23 cellular contexts compared by ENCODE assay signal in genomic region chr12:75361408-75361807, GRCh38. TPM values are rescaled to one million over a fixed set of nuclear protein-coding genes. Genes with fewer than 3 reads are reported as not detected.
A peak's percentile ranks its signal among the peaks of the same experiment; 100 is the strongest.
DNase-seq lines count a peak whose midpoint lies in the region; ATAC-seq, FAIRE-seq and TF ChIP-seq lines count a peak whose summit lies in the region.
"Had no signal": no experiment of that assay in that cellular context is flagged by ENCODE, and none has a peak within 500 bp of the region (broad histone marks: within the 10 kb centered on the region; RNA-seq: fewer than 3 reads in every experiment).

No MANE protein-coding gene starts in this region.

- H3K27me3 ChIP-seq in HL-60 (ENCODE audit: insufficient read depth, poor library complexity, severe bottlenecking): no peaks in the 10 kb centered on the region
- no peaks in the 10 kb centered on the region for H3K27me3 ChIP-seq in small intestine (ENCODE audit: control insufficient read depth in 2 of 2, insufficient read depth in 2 of 2, low read length in 2 of 2)
- H3K27me3 ChIP-seq: Peyer's patch had no signal

- H3K36me3 ChIP-seq in small intestine (ENCODE audit: control insufficient read depth in 2 of 2, insufficient read depth in 2 of 2, low read length in 2 of 2): no peaks in the 10 kb centered on the region
- H3K36me3 ChIP-seq: Peyer's patch had no signal

- H3K4me1 Mint-ChIP-seq in activated CD8-positive, alpha-beta memory T cell treated with anti-CD3 and anti-CD28 coated beads, Interleukin-2, amount 10 ng/mL, durations not matched to agents 7 days and 5 days: peaks cover 11% of the 10 kb centered on the region
- H3K4me1 Mint-ChIP-seq in T-helper 17 cell: no peaks in the 10 kb centered on the region
- H3K4me1 Mint-ChIP-seq in neural crest cell: peaks cover 6% of the 10 kb centered on the region

- H3K27me3 Mint-ChIP-seq in activated CD8-positive, alpha-beta memory T cell treated with anti-CD3 and anti-CD28 coated beads, Interleukin-2, amount 10 ng/mL, durations not matched to agents 7 days and 5 days: no peaks in the 10 kb centered on the region
- H3K27me3 Mint-ChIP-seq in T-helper 17 cell: no peaks in the 10 kb centered on the region
- no peaks in the 10 kb centered on the region for H3K27me3 Mint-ChIP-seq in neural crest cell (ENCODE audit: low read depth)

- H3K9me3 Mint-ChIP-seq in activated CD8-positive, alpha-beta memory T cell treated with anti-CD3 and anti-CD28 coated beads, Interleukin-2, amount 10 ng/mL, durations not matched to agents 7 days and 5 days (ENCODE audit: low read depth): peaks cover 11% of the 10 kb centered on the region
- H3K9me3 Mint-ChIP-seq in neural crest cell: peaks cover 5% of the 10 kb centered on the region

- CTCF ChIA-PET in activated CD8-positive, alpha-beta memory T cell treated with anti-CD3 and anti-CD28 coated beads, Interleukin-2, amount 10 ng/mL, durations not matched to agents 7 days and 5 days (lab: Charles Lee): no interaction called here

- no peak for FAIRE-seq in small intestine (lab: Jason Lieb, UNC)
- FAIRE-seq: A549, K562 had no signal

- 58 to 83% (median 59%) methylated on average over 1 of the region's 1 CpG for WGBS in small intestine, 3 donors

- H3K27ac Mint-ChIP-seq in activated CD8-positive, alpha-beta memory T cell treated with anti-CD3 and anti-CD28 coated beads, Interleukin-2, amount 10 ng/mL, durations not matched to agents 7 days and 5 days: peak overlapping the region; percentile 12
- H3K27ac Mint-ChIP-seq in T-helper 17 cell (peak overlapping the region; percentile 34), neural crest cell (ENCODE audit: unreplicated experiment) (peak overlapping the region; percentile 71)

- no peak for ATAC-seq in activated CD8-positive, alpha-beta memory T cell treated with anti-CD3 and anti-CD28 coated beads, Interleukin-2, amount 10 ng/mL, durations not matched to agents 7 days and 5 days
- ATAC-seq in T-helper 17 cell: no peak
- ATAC-seq: A549, HCT116, K562 had no signal

- no peak overlapping the region for H3K4me3 Mint-ChIP-seq in activated CD8-positive, alpha-beta memory T cell treated with anti-CD3 and anti-CD28 coated beads, Interleukin-2, amount 10 ng/mL, durations not matched to agents 7 days and 5 days
- H3K4me3 Mint-ChIP-seq in T-helper 17 cell (no peak overlapping the region), neural crest cell (no peak overlapping the region)

- peaks cover 18% of the 10 kb centered on the region for H3K36me3 Mint-ChIP-seq in activated CD8-positive, alpha-beta memory T cell treated with anti-CD3 and anti-CD28 coated beads, Interleukin-2, amount 10 ng/mL, durations not matched to agents 7 days and 5 days
- peaks cover 2% of the 10 kb centered on the region for H3K36me3 Mint-ChIP-seq in T-helper 17 cell (ENCODE audit: low read depth)
- H3K36me3 Mint-ChIP-seq in neural crest cell (ENCODE audit: low read depth): no peaks in the 10 kb centered on the region

- H3K4me1 ChIP-seq in small intestine (ENCODE audit: control insufficient read depth in 2 of 2, insufficient read depth in 1 of 2, low read depth in 1 of 2, low read length in 1 of 2): no peaks in the 10 kb centered on the region
- H3K4me1 ChIP-seq: A549, Peyer's patch had no signal

- H3K4me3 ChIP-seq in HL-60 (replicated peaks; ENCODE audit: insufficient read depth, low read length) (no peak overlapping the region), small intestine (ENCODE audit: low read depth in 1 of 2, low read length in 2 of 2) (no peak overlapping the region)
- H3K4me3 ChIP-seq: A549, GM23248, K562, Peyer's patch had no signal

- no peak for DNase-seq in activated CD8-positive, alpha-beta memory T cell treated with anti-CD3 and anti-CD28 coated beads, Interleukin-2, amount 10 ng/mL, durations not matched to agents 7 days and 5 days
- DNase-seq in activated CD8-positive, alpha-beta memory T cell treated with anti-CD3 and anti-CD28 coated beads, Interleukin-2, amount 50 U/mL, for 48 hours: no peak
- DNase-seq in HL-60 (ENCODE audit: low read depth in 1 of 2, low spot score in 1 of 2) (peak; percentile 54 to 86), T-helper 17 cell (no peak), neural crest cell (ENCODE audit: low read depth, low spot score) (no peak), NCI-H2196 (lab: John Stamatoyannopoulos, UW; ENCODE audit: unreplicated experiment) (no peak), small intestine (no peak), NCI-H128 (lab: John Stamatoyannopoulos, UW; ENCODE audit: unreplicated experiment) (no peak)
- DNase-seq: COR-L47, DMS153, EL, GM23248, NCI-H1436, NCI-H446, NCI-H774, Peyer's patch, Right ventricle myocardium superior, SK-N-SH had no signal

- H3K27ac ChIP-seq in HL-60 (replicated peaks): peak overlapping the region; percentile 37
- no peak overlapping the region for H3K27ac ChIP-seq in small intestine (ENCODE audit: low read depth in 1 of 2, low read length in 1 of 2)
- H3K27ac ChIP-seq: A549, C4-2B, GM23248, Peyer's patch had no signal

- H3K9me3 ChIP-seq in T-helper 17 cell (ENCODE audit: control insufficient read depth, low read length, poor library complexity, severe bottlenecking) (no peaks in the 10 kb centered on the region), small intestine (ENCODE audit: control insufficient read depth, low read depth) (no peaks in the 10 kb centered on the region)
- H3K9me3 ChIP-seq: A549, Peyer's patch, SK-N-SH had no signal

- TF ChIP-seq CTCF in HL-60 (IDR thresholded peaks at IDR 0.05; ENCODE audit: insufficient read depth, low read length): no peak
- TF ChIP-seq CTCF in neural crest cell (conservative IDR thresholded peaks at IDR 0.05): no peak

RNA-seq across cellular contexts. Expression of gene GLIPR1L1, which starts 26.9 kb away (rescaled TPM):
- total RNA-seq in activated CD8-positive, alpha-beta memory T cell treated with anti-CD3 and anti-CD28 coated beads, Interleukin-2, amount 10 ng/mL, durations not matched to agents 7 days and 5 days: not detected
- total RNA-seq in T-helper 17 cell (not detected), neural crest cell (not detected in 2 replicates)
- not detected for polyA plus RNA-seq in small intestine
- total RNA-seq: GM23248, K562, M059J, Peyer's patch, Right ventricle myocardium superior had no signal
- polyA plus RNA-seq: A549, GM23248, K562, SK-N-SH had no signal

RNA-seq across cellular contexts. Expression of gene GLIPR1L2, which starts 29.5 kb away (rescaled TPM):
- not detected for total RNA-seq in activated CD8-positive, alpha-beta memory T cell treated with anti-CD3 and anti-CD28 coated beads, Interleukin-2, amount 10 ng/mL, durations not matched to agents 7 days and 5 days
- 1 to 10 TPM in 1 of 2 donors, under 1 TPM in 1; 0.50 to 1.5 TPM for total RNA-seq in T-helper 17 cell
- total RNA-seq in neural crest cell: 0.40 and 0.98 TPM in 2 replicates
- polyA plus RNA-seq in small intestine: under 1 TPM in 1 of 3 donors, not detected in 2; 0.46 TPM
- total RNA-seq: K562, M059J had no signal
- polyA plus RNA-seq: K562 had no signal

RNA-seq across cellular contexts. Expression of gene CAPS2, which starts 31.3 kb away (rescaled TPM):
- 1 to 10 TPM; 6.3 to 9.3 TPM for total RNA-seq in activated CD8-positive, alpha-beta memory T cell treated with anti-CD3 and anti-CD28 coated beads, Interleukin-2, amount 10 ng/mL, durations not matched to agents 7 days and 5 days
- total RNA-seq in T-helper 17 cell (1 to 10 TPM; 1.1 to 2.2 TPM), neural crest cell (6.6 and 7.3 TPM in 2 replicates)
- polyA plus RNA-seq in small intestine: 1 to 10 TPM in 2 of 3 donors, under 1 TPM in 1; 0.27 to 3.1 (median 1.8) TPM

Comparison
In these comparisons a context has a peak if more than half of its experiments do, and no peak if none do; other contexts are left out.
1. DNase-seq: peak in HL-60 (2 of 2); none in activated CD8-positive, alpha-beta memory T cell treated with anti-CD3 and anti-CD28 coated beads, Interleukin-2, amount 10 ng/mL, durations not matched to agents 7 days and 5 days (single experiment), activated CD8-positive, alpha-beta memory T cell treated with anti-CD3 and anti-CD28 coated beads, Interleukin-2, amount 50 U/mL, for 48 hours (single experiment), T-helper 17 cell (0 of 3), neural crest cell (single experiment), NCI-H2196 (single experiment), small intestine (single experiment) and NCI-H128 (single experiment).
2. H3K27ac Mint-ChIP-seq: peak in every context shown above with its lines; median percentile 71 in neural crest cell; 34 in T-helper 17 cell; 12 in activated CD8-positive, alpha-beta memory T cell treated with anti-CD3 and anti-CD28 coated beads, Interleukin-2, amount 10 ng/mL, durations not matched to agents 7 days and 5 days.